ENCODE assay signal across 11 cellular contexts in the genomic region with DNA sequence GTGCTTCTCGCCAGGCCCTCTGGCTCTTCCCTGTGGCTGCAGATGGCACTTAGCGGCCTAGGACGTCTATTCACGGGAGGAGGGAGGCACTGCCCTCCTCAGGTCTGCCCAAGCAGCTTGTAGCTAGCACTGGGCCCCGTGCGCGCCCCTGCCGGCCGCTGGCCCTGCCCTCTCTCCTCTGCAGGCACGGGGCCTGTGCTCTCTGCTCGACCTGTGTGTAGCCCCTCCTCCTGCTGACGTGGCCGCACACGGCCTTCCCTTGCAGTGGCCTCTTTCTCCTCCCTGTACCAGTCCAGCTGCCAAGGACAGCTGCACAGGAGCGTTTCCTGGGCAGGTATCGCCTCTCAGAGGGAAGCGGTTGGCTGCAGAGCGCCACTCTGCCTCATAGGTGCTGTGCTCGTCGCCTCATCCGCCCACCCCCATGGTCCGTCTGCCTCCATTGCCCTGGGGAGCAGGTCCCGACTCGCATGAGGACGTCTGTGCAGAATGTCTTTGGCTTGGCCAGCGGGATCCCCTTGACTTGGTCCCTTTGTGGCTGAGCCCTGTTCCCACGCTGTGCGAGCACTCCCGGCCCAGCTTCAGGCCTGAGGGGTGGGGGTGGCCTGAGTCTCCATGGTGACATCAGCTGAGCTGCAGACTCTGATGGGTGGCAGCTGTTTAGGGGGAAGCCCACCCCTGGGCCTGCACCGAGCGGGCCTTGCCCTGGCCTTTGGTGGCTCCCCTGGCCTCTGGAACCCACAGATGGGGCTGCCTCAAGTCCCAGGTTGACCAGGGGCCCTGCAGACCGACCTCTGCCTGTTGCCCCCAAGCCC. TPM values are rescaled to one million over a fixed set of nuclear protein-coding genes. Genes with fewer than 3 reads are reported as not detected.
DNase-seq lines count a peak whose midpoint lies in the region; ATAC-seq and TF ChIP-seq lines count a peak whose summit lies in the region.
"Had no signal": no experiment of that assay in that cellular context is flagged by ENCODE, and none has a peak within 500 bp of the region (broad histone marks: within the 10 kb centered on the region; RNA-seq: fewer than 3 reads in every experiment).

No MANE protein-coding gene starts in this region.

- H3K9me3 ChIP-seq in endodermal cell (ENCODE audit: control insufficient read depth, low read length) (no peaks in the 10 kb centered on the region), mucosa of rectum (ENCODE audit: control insufficient read depth in 2 of 2, low read length in 2 of 2) (no peaks in the 10 kb centered on the region), GM23248 (ENCODE audit: low read depth) (no peaks in the 10 kb centered on the region)
- H3K9me3 ChIP-seq: thoracic aorta had no signal

- DNase-seq in Right ventricle myocardium superior (peak; percentile 61), cardiac septum (ENCODE audit: low spot score) (no peak), endodermal cell (no peak), GM23248 (no peak), GM03348 (ENCODE audit: low spot score) (no peak)
- no peak for DNase-seq in activated effector memory CD4-positive, alpha-beta T cell treated with Interleukin-2 at 50 U/mL for 16 hours
- no peak for DNase-seq in NK-92 treated with Interleukin-12 subunit alpha and Interleukin-12 subunit beta, amount 100 ng/mL, for 24 hours (lab: John Stamatoyannopoulos, UW)
- DNase-seq: brain microvascular endothelial cell, NCI-H2171 had no signal

- no peaks in the 10 kb centered on the region for H3F3A ChIP-seq in GM23248 (ENCODE audit: insufficient read depth)

- H3K27ac ChIP-seq in endodermal cell (ENCODE audit: low read depth, low read length): peak overlapping the region; percentile 53
- peak overlapping the region; percentile 28 to 48 for H3K27ac ChIP-seq in mucosa of rectum (ENCODE audit: low read depth in 2 of 2, low read length in 2 of 2)
- no peak overlapping the region for H3K27ac ChIP-seq in GM23248
- H3K27ac ChIP-seq: brain microvascular endothelial cell, thoracic aorta had no signal

- H3K4me3 Mint-ChIP-seq in endodermal cell: no peak overlapping the region

- H3K9ac ChIP-seq in endodermal cell (ENCODE audit: extremely low read depth, low read length, poor library complexity, severe bottlenecking) (no peak overlapping the region), mucosa of rectum (ENCODE audit: low read depth in 1 of 2, low read length in 2 of 2) (peak overlapping the region in 1 of 2 donors; percentile 39), GM23248 (no peak overlapping the region)

- intact Hi-C loops in Right ventricle myocardium superior (cut with DNase I) (no loop called here), cardiac septum (cut with DNase I) (loop anchor here (5.0 kb wide), 1 partner anchor 60 kb away; no protein-coding TSS in a partner anchor)

- H3K36me3 ChIP-seq in endodermal cell (ENCODE audit: control insufficient read depth, insufficient read depth, low read length): peaks cover 5% of the 10 kb centered on the region
- H3K36me3 ChIP-seq in mucosa of rectum (ENCODE audit: control insufficient read depth in 2 of 2, insufficient read depth in 2 of 2, low read length in 2 of 2): peaks cover 48 to 65% of the 10 kb centered on the region in 2 donors
- H3K36me3 ChIP-seq in GM23248 (ENCODE audit: low read depth): no peaks in the 10 kb centered on the region

- peaks cover 9% of the 10 kb centered on the region for H3K36me3 Mint-ChIP-seq in endodermal cell (ENCODE audit: low read depth)

- no peak overlapping the region for H3K27ac Mint-ChIP-seq in endodermal cell

- H3K9me3 Mint-ChIP-seq in endodermal cell: no peaks in the 10 kb centered on the region

- peak; percentile 33 for ATAC-seq in Right ventricle myocardium superior (ENCODE audit: poor library complexity)

- H3K4me1 Mint-ChIP-seq in endodermal cell: no peaks in the 10 kb centered on the region

- no peaks in the 10 kb centered on the region for H3K27me3 Mint-ChIP-seq in endodermal cell (ENCODE audit: insufficient read depth)

- H3K27me3 ChIP-seq in endodermal cell (ENCODE audit: control insufficient read depth, insufficient read depth, low read length, poor library complexity, severe bottlenecking): no peaks in the 10 kb centered on the region
- no peaks in the 10 kb centered on the region for H3K27me3 ChIP-seq in mucosa of rectum (ENCODE audit: control insufficient read depth in 2 of 2, insufficient read depth in 2 of 2, low read length in 2 of 2)
- no peaks in the 10 kb centered on the region for H3K27me3 ChIP-seq in GM23248 (replicated peaks; ENCODE audit: insufficient read depth)
- H3K27me3 ChIP-seq: brain microvascular endothelial cell had no signal

- H3K4me3 ChIP-seq in endodermal cell (ENCODE audit: low read length) (no peak overlapping the region), mucosa of rectum (ENCODE audit: low read length in 2 of 2) (peak overlapping the region in 1 of 2 donors; percentile 10), GM23248 (no peak overlapping the region)
- H3K4me3 ChIP-seq: thoracic aorta had no signal

- no peaks in the 10 kb centered on the region for H3K79me2 ChIP-seq in GM23248 (ENCODE audit: insufficient read depth)

- no peaks in the 10 kb centered on the region for H3K9me2 ChIP-seq in GM23248 (ENCODE audit: insufficient read depth)

- WGBS in endodermal cell (ENCODE audit: insufficient coverage in 1 of 2, insufficient read length in 1 of 2), 2 experiments: 93 to 94% methylated on average over 21 to 32 of the region's 32 CpGs
- 86 to 87% methylated on average over 30 to 31 of the region's 32 CpGs for WGBS in GM23248 (ENCODE audit: low coverage in 1 of 2, low lambda C conversion rate in 2 of 2, missing lambda C conversion rate in 2 of 2), 2 experiments

- no peak for TF ChIP-seq CTCF in endodermal cell (conservative IDR thresholded peaks at IDR 0.05)

- no peaks in the 10 kb centered on the region for H3K4me1 ChIP-seq in endodermal cell (ENCODE audit: control insufficient read depth, insufficient read depth, low read length)
- H3K4me1 ChIP-seq in mucosa of rectum (ENCODE audit: control insufficient read depth in 2 of 2, insufficient read depth in 2 of 2, low read length in 2 of 2): peaks cover 10 to 15% of the 10 kb centered on the region in 2 donors
- no peaks in the 10 kb centered on the region for H3K4me1 ChIP-seq in GM23248 (ENCODE audit: insufficient read depth)

- H3K4me2 ChIP-seq in GM23248 (ENCODE audit: unreplicated experiment): no peak overlapping the region

- H4K20me1 ChIP-seq in GM23248 (ENCODE audit: insufficient read depth): no peaks in the 10 kb centered on the region

- in situ Hi-C loops in GM23248 (cut with MboI): no loop called here

- H2AFZ ChIP-seq in GM23248: no peak overlapping the region

RNA-seq across cellular contexts. Expression of a gene that starts 34.6 kb away (rescaled TPM):
- total RNA-seq in Right ventricle myocardium superior (67.8 TPM), cardiac septum (73.3 TPM), endodermal cell (100 to 1,000 TPM; 166 to 192 TPM)
- 81.6 TPM for polyA plus RNA-seq in endodermal cell (2013, experiment 1 of 2)
- 74.5 TPM for polyA plus RNA-seq in endodermal cell (2013, experiment 2 of 2)
- 53.7 and 84.6 TPM in 2 replicates for total RNA-seq in GM23248 (2014; rRNA removed; shearing (Covaris generic))
- 43.3 and 52.2 TPM in 2 replicates for polyA plus RNA-seq in GM23248 (2016; fragmentation: Nextera tagmentation; extraction: Ambion mirVana)

RNA-seq across cellular contexts. Expression of a gene that starts 34.7 kb away (rescaled TPM):
- total RNA-seq in Right ventricle myocardium superior (26.2 TPM), cardiac septum (10.4 TPM), endodermal cell (10 to 100 TPM; 43.2 to 46.1 TPM)
- 31.0 TPM for polyA plus RNA-seq in endodermal cell (2013, experiment 1 of 2)
- polyA plus RNA-seq in endodermal cell (2013, experiment 2 of 2): 29.8 TPM
- total RNA-seq in GM23248 (2014; rRNA removed; shearing (Covaris generic)): 19.9 and 22.8 TPM in 2 replicates
- polyA plus RNA-seq in GM23248 (2016; fragmentation: Nextera tagmentation; extraction: Ambion mirVana): 20.3 and 21.2 TPM in 2 replicates

RNA-seq across cellular contexts. Expression of a gene that starts 53.3 kb away (rescaled TPM):
- total RNA-seq in Right ventricle myocardium superior (82.8 TPM), cardiac septum (178 TPM), endodermal cell (100 to 1,000 TPM; 104 to 110 TPM)
- polyA plus RNA-seq in endodermal cell (2013, experiment 1 of 2): 71.3 TPM
- 71.3 TPM for polyA plus RNA-seq in endodermal cell (2013, experiment 2 of 2)
- 200 and 201 TPM in 2 replicates for total RNA-seq in GM23248 (2014; rRNA removed; shearing (Covaris generic))
- 43.7 and 48.4 TPM in 2 replicates for polyA plus RNA-seq in GM23248 (2016; fragmentation: Nextera tagmentation; extraction: Ambion mirVana)

RNA-seq across cellular contexts. Expression of a gene that starts 55.7 kb away (rescaled TPM):
- total RNA-seq in Right ventricle myocardium superior: 258 TPM
- total RNA-seq in cardiac septum: 183 TPM
- total RNA-seq in endodermal cell: 10 to 100 TPM; 20.1 to 25.5 TPM
- polyA plus RNA-seq in endodermal cell (2013, experiment 1 of 2): 13.4 TPM
- polyA plus RNA-seq in endodermal cell (2013, experiment 2 of 2): 11.3 TPM
- 27.3 and 39.7 TPM in 2 replicates for total RNA-seq in GM23248 (2014; rRNA removed; shearing (Covaris generic))
- polyA plus RNA-seq in GM23248 (2016; fragmentation: Nextera tagmentation; extraction: Ambion mirVana): 29.0 and 45.1 TPM in 2 replicates
